Comparison of ENCODE assay signal across 8 cellular contexts in the genomic region with DNA sequence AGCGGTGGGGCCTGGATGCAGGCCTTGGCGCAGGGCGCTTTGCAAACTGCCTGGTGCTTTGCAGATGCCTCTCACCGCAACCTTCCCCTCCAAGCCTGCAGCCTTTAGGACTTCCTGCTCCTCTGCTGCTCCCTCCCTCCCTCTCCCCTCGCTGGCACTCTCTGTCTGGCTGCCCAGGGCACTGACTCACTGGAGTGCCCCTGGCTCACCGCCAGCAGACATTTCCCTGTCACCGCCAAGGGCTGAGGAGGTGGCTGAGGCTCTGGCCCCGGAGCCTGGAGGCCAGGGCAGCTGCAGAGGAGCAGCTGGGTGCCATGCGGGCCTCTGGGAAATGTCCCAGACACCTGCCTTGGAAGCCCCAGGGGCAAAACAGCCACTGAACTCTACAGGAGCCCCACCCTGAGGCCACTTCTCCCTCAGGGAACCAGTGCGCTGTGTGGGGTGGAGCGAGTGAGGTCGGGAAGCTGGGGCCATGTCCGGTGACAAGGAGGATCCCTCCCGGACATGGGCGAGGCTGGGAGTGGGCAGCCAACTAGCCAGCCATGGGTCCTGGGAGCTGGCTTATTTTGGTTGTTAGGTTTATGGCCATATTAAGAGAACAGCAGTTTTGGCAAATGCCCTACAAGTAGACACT. TPM values are rescaled to one million over a fixed set of nuclear protein-coding genes. Genes with fewer than 3 reads are reported as not detected.
DNase-seq lines count a peak whose midpoint lies in the region; TF ChIP-seq lines count a peak whose summit lies in the region.

No MANE protein-coding gene starts in this region.

- CTCF ChIA-PET in activated CD4-positive, alpha-beta T cell treated with anti-CD3 and anti-CD28 coated beads, Interleukin-2, amount 10 ng/mL, durations not matched to agents 7 days and 5 days (lab: Charles Lee) = interaction anchor here (0.7 to 2.0 kb wide), 3 partner anchors 11 to 1082 kb away, joined by 3 to 6 read pairs (median 5); no protein-coding TSS in a partner anchor

- TF ChIP-seq CTCF in esophagus squamous epithelium (IDR thresholded peaks at IDR 0.05) (no peak), osteocyte (IDR thresholded peaks at IDR 0.05) (no peak), uterus (IDR thresholded peaks at IDR 0.05) (no peak), GM13977 (IDR thresholded peaks at IDR 0.05; ENCODE audit: extremely low read depth, insufficient read depth, missing control alignments) (no peak)

- H3K36me3 Mint-ChIP-seq in activated CD4-positive, alpha-beta T cell treated with anti-CD3 and anti-CD28 coated beads, Interleukin-2, amount 10 ng/mL, durations not matched to agents 7 days and 5 days (ENCODE audit: low read depth) = no peaks in the 10 kb centered on the region
- peaks cover 2% of the 10 kb centered on the region for H3K36me3 Mint-ChIP-seq in osteocyte (ENCODE audit: unreplicated experiment)

- H3K4me1 Mint-ChIP-seq in activated CD4-positive, alpha-beta T cell treated with anti-CD3 and anti-CD28 coated beads, Interleukin-2, amount 10 ng/mL, durations not matched to agents 7 days and 5 days = peaks cover 12% of the 10 kb centered on the region
- peaks cover 26% of the 10 kb centered on the region for H3K4me1 Mint-ChIP-seq in osteocyte (ENCODE audit: unreplicated experiment)

- H3K27ac Mint-ChIP-seq in activated CD4-positive, alpha-beta T cell treated with anti-CD3 and anti-CD28 coated beads, Interleukin-2, amount 10 ng/mL, durations not matched to agents 7 days and 5 days = no peak overlapping the region
- peak overlapping the region; percentile 81 for H3K27ac Mint-ChIP-seq in osteocyte (ENCODE audit: unreplicated experiment)

- H3K27me3 ChIP-seq in esophagus squamous epithelium (no peaks in the 10 kb centered on the region), uterus (no peaks in the 10 kb centered on the region)

- H3K36me3 ChIP-seq in esophagus squamous epithelium = no peaks in the 10 kb centered on the region
- H3K36me3 ChIP-seq in uterus = no peaks in the 10 kb centered on the region

- POLR2A ChIA-PET in activated CD4-positive, alpha-beta T cell treated with anti-CD3 and anti-CD28 coated beads, Interleukin-2, amount 10 ng/mL, durations not matched to agents 7 days and 5 days (lab: Charles Lee) = no interaction called here

- in situ Hi-C loops in GM13977 (cut with MboI; ENCODE audit: low pct_unique_long_range_greater_than_20kb, low sequenced_read_pairs, unreplicated experiment) = no loop called here

- intact Hi-C loops in esophagus squamous epithelium (cut with DNase I) (loop anchor here (10.0 kb wide), 1 partner anchor 978 kb away; no protein-coding TSS in a partner anchor), uterus (cut with DNase I; ENCODE audit: low total_unique reads) (no loop called here)

- H3K4me3 ChIP-seq in esophagus squamous epithelium = peak overlapping the region in 3 of 4 donors; percentile 8 to 47 (median 9)
- H3K4me3 ChIP-seq in uterus = no peak overlapping the region

- H3K9me3 Mint-ChIP-seq in activated CD4-positive, alpha-beta T cell treated with anti-CD3 and anti-CD28 coated beads, Interleukin-2, amount 10 ng/mL, durations not matched to agents 7 days and 5 days = no peaks in the 10 kb centered on the region
- no peaks in the 10 kb centered on the region for H3K9me3 Mint-ChIP-seq in osteocyte (ENCODE audit: unreplicated experiment)

- peak overlapping the region; percentile 25 to 70 (median 44) for H3K27ac ChIP-seq in esophagus squamous epithelium
- no peak overlapping the region for H3K27ac ChIP-seq in uterus

- 30 to 35% methylated on average over 8 of the region's 15 CpGs for WGBS in esophagus squamous epithelium, 2 donors

- H3K9me3 ChIP-seq in esophagus squamous epithelium (no peaks in the 10 kb centered on the region), uterus (no peaks in the 10 kb centered on the region)

- H3K4me1 ChIP-seq in esophagus squamous epithelium (peaks cover 13 to 28% (median 20%) of the 10 kb centered on the region in 3 donors), uterus (no peaks in the 10 kb centered on the region)

- no peak overlapping the region for H3K4me3 Mint-ChIP-seq in activated CD4-positive, alpha-beta T cell treated with anti-CD3 and anti-CD28 coated beads, Interleukin-2, amount 10 ng/mL, durations not matched to agents 7 days and 5 days
- H3K4me3 Mint-ChIP-seq in osteocyte (ENCODE audit: unreplicated experiment) = peak overlapping the region; percentile 42

- TF ChIP-seq POLR2A in esophagus squamous epithelium (IDR thresholded peaks at IDR 0.05) (no peak), uterus (IDR thresholded peaks at IDR 0.05) (no peak)

- peak; percentile 79 for DNase-seq in Ammon's horn (ENCODE audit: low spot score)
- DNase-seq in H4 (ENCODE audit: low spot score) = peak; percentile 98
- peak; percentile 74 for DNase-seq in NCI-H2171 treated with DMSO at 0.1 percent for 48 hours (lab: John Stamatoyannopoulos, UW)
- DNase-seq in activated CD4-positive, alpha-beta T cell treated with anti-CD3 and anti-CD28 coated beads, Interleukin-2, amount 10 ng/mL, durations not matched to agents 7 days and 5 days = peak; percentile 28
- DNase-seq in esophagus squamous epithelium (lab: John Stamatoyannopoulos, UW) = peak; percentile 11
- peak; percentile 94 for DNase-seq in osteocyte (ENCODE audit: extremely low spot score, unreplicated experiment)
- DNase-seq in uterus = peak; percentile 46 to 48
- DNase-seq in GM13977 (ENCODE audit: low spot score) = no peak

- H3K27me3 Mint-ChIP-seq in activated CD4-positive, alpha-beta T cell treated with anti-CD3 and anti-CD28 coated beads, Interleukin-2, amount 10 ng/mL, durations not matched to agents 7 days and 5 days = no peaks in the 10 kb centered on the region
- H3K27me3 Mint-ChIP-seq in osteocyte (ENCODE audit: unreplicated experiment) = no peaks in the 10 kb centered on the region

RNA-seq across cellular contexts. Expression of gene TENT4A, which starts 53.4 kb away (rescaled TPM):
- total RNA-seq in H4 (2014; rRNA removed; shearing (Covaris generic)) = 3.9 and 6.2 TPM in 2 replicates
- 10 to 100 TPM; 37.4 to 41.9 TPM for total RNA-seq in activated CD4-positive, alpha-beta T cell treated with anti-CD3 and anti-CD28 coated beads, Interleukin-2, amount 10 ng/mL, durations not matched to agents 7 days and 5 days
- 10 to 100 TPM in 2 of 4 donors, 1 to 10 TPM in 2; 8.0 to 30.7 (median 17.9) TPM for total RNA-seq in esophagus squamous epithelium
- 21.3 and 21.6 TPM in 2 replicates for total RNA-seq in osteocyte
- total RNA-seq in uterus = 10 to 100 TPM; 14.1 to 43.3 (median 27.2) TPM

Comparison
In these comparisons a context has a peak if more than half of its experiments do, and no peak if none do; other contexts are left out.
1. H3K27ac ChIP-seq: peak in esophagus squamous epithelium (4 of 4); none in uterus (0 of 2).
2. H3K4me3 ChIP-seq: peak in esophagus squamous epithelium (3 of 4); none in uterus (0 of 2).